Comparison of ENCODE assay signal across 8 cellular contexts in genomic region chr12:123062682-123063426, GRCh38.
A peak's percentile ranks its signal among the peaks of the same experiment; 100 is the strongest.
DNase-seq lines count a peak whose midpoint lies in the region; ATAC-seq and TF ChIP-seq lines count a peak whose summit lies in the region.
"Had no signal": no experiment of that assay in that cellular context is flagged by ENCODE, and none has a peak within 500 bp of the region (broad histone marks: within the 10 kb centered on the region; RNA-seq: fewer than 3 reads in every experiment).

No MANE protein-coding gene starts in this region.

- H2AFZ ChIP-seq in SK-N-SH (ENCODE audit: low read depth) = no peak overlapping the region

- peaks cover 14 to 15% of the 10 kb centered on the region in 2 experiments; a peak in 3 of 4 replicates for H3K4me1 ChIP-seq in SK-N-SH (ENCODE audit: control insufficient read depth in 1 of 2, insufficient read depth in 2 of 2, low read depth in 1 of 2, low read length in 1 of 2)

- DNase-seq in HFFc6 (peak; percentile 84), SK-N-SH (no peak), foreskin fibroblast (peak; percentile 80 to 89), DMS114 treated with DMSO at 0.1 percent for 48 hours (lab: John Stamatoyannopoulos, UW; ENCODE audit: unreplicated experiment) (no peak)
- no peak for DNase-seq in stimulated activated naive B cell treated with anti-CD40 and anti-IgM and Interleukin-4, amounts not matched to agents 10 μg/mL and 1 μg/mL and 100 μg/mL, for 72 hours

- no peaks in the 10 kb centered on the region for H3K27me3 ChIP-seq in SK-N-SH (ENCODE audit: insufficient read depth)

- CTCF ChIA-PET in SK-N-SH (lab: Yijun Ruan, JAX) = interaction anchor here (1.0 to 3.6 kb wide), 2 partner anchors 20 to 34 kb away, joined by 3 to 18 read pairs; no protein-coding TSS in a partner anchor

- H3K4me3 ChIP-seq in SK-N-SH (ENCODE audit: low read depth in 2 of 2, low read length in 1 of 2) = no peak overlapping the region
- H3K4me3 ChIP-seq in foreskin fibroblast (ENCODE audit: low read depth in 1 of 2, low read length in 2 of 2) = no peak overlapping the region
- H3K4me3 ChIP-seq: SK-N-MC had no signal

- H3K27ac Mint-ChIP-seq in HFFc6 = peak overlapping the region; percentile 74
- H3K27ac Mint-ChIP-seq in stimulated activated naive B cell treated with anti-CD40 and anti-IgM and Interleukin-4, amounts not matched to agents 10 μg/mL and 1 μg/mL and 100 μg/mL, for 72 hours = no peak overlapping the region

- TF ChIP-seq RAD21 in SK-N-SH (IDR thresholded peaks at IDR 0.05; ENCODE audit: low read length) = no peak

- peaks cover 7% of the 10 kb centered on the region for H3K27me3 Mint-ChIP-seq in HFFc6 (ENCODE audit: insufficient read depth)
- no peaks in the 10 kb centered on the region for H3K27me3 Mint-ChIP-seq in stimulated activated naive B cell treated with anti-CD40 and anti-IgM and Interleukin-4, amounts not matched to agents 10 μg/mL and 1 μg/mL and 100 μg/mL, for 72 hours

- no peaks in the 10 kb centered on the region for H3F3A ChIP-seq in SK-N-SH (replicated peaks; ENCODE audit: insufficient read depth)

- H4K20me1 ChIP-seq in SK-N-SH (ENCODE audit: insufficient read depth) = no peaks in the 10 kb centered on the region

- peak overlapping the region; percentile 54 for H3K4me2 ChIP-seq in SK-N-SH

- H3K4me3 Mint-ChIP-seq in HFFc6 = peak overlapping the region; percentile 37; the same call in 1 of the 2 replicates
- H3K4me3 Mint-ChIP-seq in stimulated activated naive B cell treated with anti-CD40 and anti-IgM and Interleukin-4, amounts not matched to agents 10 μg/mL and 1 μg/mL and 100 μg/mL, for 72 hours = no peak overlapping the region

- H3K79me2 ChIP-seq in SK-N-SH (ENCODE audit: insufficient read depth) = no peaks in the 10 kb centered on the region

- no peaks in the 10 kb centered on the region for H3K9me3 Mint-ChIP-seq in HFFc6
- H3K9me3 Mint-ChIP-seq in stimulated activated naive B cell treated with anti-CD40 and anti-IgM and Interleukin-4, amounts not matched to agents 10 μg/mL and 1 μg/mL and 100 μg/mL, for 72 hours = no peaks in the 10 kb centered on the region

- TF ChIP-seq CTCF in HFFc6 (IDR thresholded peaks at IDR 0.05) (no peak), SK-N-SH (IDR thresholded peaks at IDR 0.05) (no peak), foreskin fibroblast (IDR thresholded peaks at IDR 0.05; ENCODE audit: low read depth, low read length) (no peak)

- peaks cover 29% of the 10 kb centered on the region for H3K4me1 Mint-ChIP-seq in HFFc6 (ENCODE audit: low read depth)
- peaks cover 52 to 84% of the 10 kb centered on the region in 2 donors for H3K4me1 Mint-ChIP-seq in stimulated activated naive B cell treated with anti-CD40 and anti-IgM and Interleukin-4, amounts not matched to agents 10 μg/mL and 1 μg/mL and 100 μg/mL, for 72 hours

- H3K9me3 ChIP-seq in SK-N-SH = no peaks in the 10 kb centered on the region

- H3K27ac ChIP-seq in SK-N-SH (ENCODE audit: low read depth in 2 of 2, low read length in 1 of 2) = peak overlapping the region; percentile 41 to 58; a peak in 3 of 4 replicates
- H3K27ac ChIP-seq: SK-N-MC had no signal

- no peaks in the 10 kb centered on the region for H3K9me2 ChIP-seq in SK-N-SH

- no peak overlapping the region for H3K9ac ChIP-seq in SK-N-SH

- no peaks in the 10 kb centered on the region for H3K36me3 Mint-ChIP-seq in HFFc6 (ENCODE audit: low read depth)
- no peaks in the 10 kb centered on the region for H3K36me3 Mint-ChIP-seq in stimulated activated naive B cell treated with anti-CD40 and anti-IgM and Interleukin-4, amounts not matched to agents 10 μg/mL and 1 μg/mL and 100 μg/mL, for 72 hours

- WGBS in SK-N-SH (ENCODE audit: low lambda C conversion rate) = 31% methylated on average over 6 of the region's 8 CpGs

- POLR2A ChIA-PET in SK-N-SH (lab: Yijun Ruan, JAX) = no interaction called here

- H3K36me3 ChIP-seq in SK-N-SH (replicated peaks in 1 of 2; ENCODE audit: control insufficient read depth in 1 of 2, insufficient read depth in 2 of 2, low read length in 1 of 2) = no peaks in the 10 kb centered on the region

- peak; percentile 74 to 81 for ATAC-seq in stimulated activated naive B cell treated with anti-CD40 and anti-IgM and Interleukin-4, amounts not matched to agents 10 μg/mL and 1 μg/mL and 100 μg/mL, for 72 hours (replicated peaks)
- ATAC-seq in HG03095 (IDR thresholded peaks at IDR 0.05; ENCODE audit: unreplicated experiment) = no peak
- no peak for ATAC-seq in GM18517 (IDR thresholded peaks at IDR 0.05; ENCODE audit: unreplicated experiment)

- no peak for TF ChIP-seq EP300 in SK-N-SH (IDR thresholded peaks at IDR 0.05; ENCODE audit: borderline replicate concordance in 1 of 2, low read depth in 1 of 2, low read length in 1 of 2)

TF ChIP-seq in SK-N-SH, 30 proteins besides CTCF, POLR2A, EP300 and RAD21:
- no peak for TF ChIP-seq MAX (IDR thresholded peaks at IDR 0.05; ENCODE audit: low read depth)
- TF ChIP-seq TCF12 (IDR thresholded peaks at IDR 0.05) = peak; percentile 39
- TF ChIP-seq USF2 (IDR thresholded peaks at IDR 0.05; ENCODE audit: borderline replicate concordance, low read depth, low read length) = no peak
- no peak for TF ChIP-seq POLR2AphosphoS5 (IDR thresholded peaks at IDR 0.05; ENCODE audit: low read depth, low read length)
- peak; percentile 40; the same call in 1 of the 2 replicates for TF ChIP-seq FOSL2 (IDR thresholded peaks at IDR 0.05; ENCODE audit: borderline replicate concordance, low read depth)
- TF ChIP-seq JUND (IDR thresholded peaks at IDR 0.05) = peak; percentile 48; the same call in 1 of the 2 replicates
TF ChIP-seq in SK-N-SH: peak in this region for 3.

Comparison
In these comparisons a context has a peak if more than half of its experiments do, and no peak if none do; other contexts are left out.
1. DNase-seq: peak in HFFc6 (single experiment) and foreskin fibroblast (2 of 2); none in SK-N-SH (single experiment), stimulated activated naive B cell treated with anti-CD40 and anti-IgM and Interleukin-4, amounts not matched to agents 10 μg/mL and 1 μg/mL and 100 μg/mL, for 72 hours (single experiment) and DMS114 treated with DMSO at 0.1 percent for 48 hours (single experiment).
2. ATAC-seq: peak in stimulated activated naive B cell treated with anti-CD40 and anti-IgM and Interleukin-4, amounts not matched to agents 10 μg/mL and 1 μg/mL and 100 μg/mL, for 72 hours (2 of 2); none in HG03095 (single experiment) and GM18517 (single experiment).